ENCODE assay signal across 22 cellular contexts in the genomic region with DNA sequence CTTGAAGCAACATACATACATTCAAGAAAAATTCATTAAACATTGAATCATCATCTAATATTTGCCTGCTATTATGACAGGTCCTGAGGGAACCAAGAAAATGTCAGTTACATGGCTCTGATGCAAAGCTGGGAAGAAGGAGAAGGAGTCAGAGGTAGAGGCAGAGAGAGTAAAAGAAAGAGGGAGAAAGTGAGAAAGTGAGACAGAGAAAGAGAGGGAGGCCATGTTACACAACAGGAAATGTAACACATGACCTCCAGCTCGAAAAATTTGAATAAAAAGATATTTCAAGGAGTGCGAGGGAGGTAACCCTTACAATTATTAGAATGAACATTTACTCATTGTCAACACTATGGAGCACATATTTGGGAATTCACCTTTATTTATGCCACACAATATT.
"Had no signal": no experiment of that assay in that cellular context is flagged by ENCODE, and none has a peak within 500 bp of the region (broad histone marks: within the 10 kb centered on the region; RNA-seq: fewer than 3 reads in every experiment).

No MANE protein-coding gene starts in this region.

- H3K27ac ChIP-seq: SJSA1, SK-N-MC had no signal

- H3K9me3 ChIP-seq: MG63, SJSA1 had no signal

- H3K4me3 ChIP-seq: MG63, SJSA1, SK-N-MC had no signal

- FAIRE-seq: RCC 7860 had no signal

- DNase-seq: KBM-7, MG63, NCI-H1092, NCI-H1105 treated with DMSO at 0.1 percent for 48 hours, NCI-H1417 treated with DMSO at 0.1 percent for 48 hours, NCI-H146, NCI-H1694 treated with DMSO at 0.1 percent for 48 hours, NCI-H1930, NCI-H2081, NCI-H2171, NCI-H226, NCI-H446, NCI-H510A, NCI-H524 treated with DMSO at 0.1 percent for 48 hours, NCI-H69, NCI-H774, Right ventricle myocardium superior, RPMI8226, SIG-M5 had no signal

- H3K27me3 ChIP-seq: MG63, SJSA1 had no signal

- H3K36me3 ChIP-seq: MG63, SJSA1 had no signal
